Comparison of ENCODE assay signal across 11 cellular contexts in genomic region chr4:80611366-80611765, GRCh38.
A peak's percentile ranks its signal among the peaks of the same experiment; 100 is the strongest.
DNase-seq lines count a peak whose midpoint lies in the region; ATAC-seq and TF ChIP-seq lines count a peak whose summit lies in the region.
"Had no signal": no experiment of that assay in that cellular context is flagged by ENCODE, and none has a peak within 500 bp of the region (broad histone marks: within the 10 kb centered on the region; RNA-seq: fewer than 3 reads in every experiment).

No MANE protein-coding gene starts in this region.

- TF ChIP-seq CTCF in right lobe of liver (IDR thresholded peaks at IDR 0.05), result no peak

- H3K36me3 ChIP-seq in right lobe of liver, result no peaks in the 10 kb centered on the region

- H3K27me3 Mint-ChIP-seq in immature natural killer cell (ENCODE audit: low read depth in 3 of 3), result peaks cover 0 to 4% (median 2%) of the 10 kb centered on the region in 3 donors

- WGBS in right lobe of liver (ENCODE audit: insufficient coverage, low coverage, low lambda C conversion rate, missing lambda C conversion rate), result 7% methylated on average over 3 of the region's 3 CpGs

- H3K27ac Mint-ChIP-seq in immature natural killer cell, result no peak overlapping the region

- H3K4me1 Mint-ChIP-seq in immature natural killer cell, result no peaks in the 10 kb centered on the region

- peaks cover 0 to 2% (median 0%) of the 10 kb centered on the region in 6 donors for H3K9me3 Mint-ChIP-seq in immature natural killer cell

- peaks cover 0 to 5% (median 0%) of the 10 kb centered on the region in 3 donors for H3K36me3 Mint-ChIP-seq in immature natural killer cell

- H3K4me1 ChIP-seq in right lobe of liver, result peaks cover 0 to 9% (median 0%) of the 10 kb centered on the region in 4 donors

- DNase-seq in DMS79 treated with DMSO at 0.1 percent for 48 hours (lab: John Stamatoyannopoulos, UW) (peak; percentile 85), NCI-H510A (lab: John Stamatoyannopoulos, UW) (peak; percentile 39), immature natural killer cell (no peak), cerebellar cortex (ENCODE audit: low spot score) (no peak), right lobe of liver (no peak)
- no peak for DNase-seq in activated CD8-positive, alpha-beta memory T cell treated with anti-CD3 and anti-CD28 coated beads for 24 hours
- DNase-seq: activated T-cell treated with anti-CD3 and anti-CD28 coated beads for 4 hours, dorsolateral prefrontal cortex had no signal

- H3K9me3 ChIP-seq in right lobe of liver, result no peaks in the 10 kb centered on the region

- H3K27ac ChIP-seq in right lobe of liver, result no peak overlapping the region
- H3K27ac ChIP-seq: dorsolateral prefrontal cortex, SK-N-MC had no signal

- ATAC-seq in GM21381 (IDR thresholded peaks at IDR 0.05; ENCODE audit: unreplicated experiment), result peak; percentile 64
- ATAC-seq in HG03103 (IDR thresholded peaks at IDR 0.05; ENCODE audit: low read depth, unreplicated experiment), result peak; percentile 37
- ATAC-seq in right lobe of liver, result no peak

- intact Hi-C loops in right lobe of liver (cut with DNase I), result no loop called here

- no peak for TF ChIP-seq POLR2A in right lobe of liver (IDR thresholded peaks at IDR 0.05)

- H3K4me3 ChIP-seq in right lobe of liver, result no peak overlapping the region
- H3K4me3 ChIP-seq: dorsolateral prefrontal cortex, SK-N-MC had no signal

- H3K4me3 Mint-ChIP-seq in immature natural killer cell, result no peak overlapping the region

- H3K27me3 ChIP-seq in right lobe of liver, result peaks cover 0 to 3% of the 10 kb centered on the region in 2 donors
- H3K27me3 ChIP-seq: dorsolateral prefrontal cortex had no signal

Comparison
In these comparisons a context has a peak if more than half of its experiments do, and no peak if none do; other contexts are left out.
1. DNase-seq: peak in DMS79 treated with DMSO at 0.1 percent for 48 hours (single experiment) and NCI-H510A (single experiment); none in immature natural killer cell (0 of 3), activated CD8-positive, alpha-beta memory T cell treated with anti-CD3 and anti-CD28 coated beads for 24 hours (single experiment), cerebellar cortex (single experiment) and right lobe of liver (0 of 3).
2. ATAC-seq: peak in GM21381 (single experiment) and HG03103 (single experiment); none in right lobe of liver (0 of 4).